25 cellular contexts compared by ENCODE assay signal in the genomic region with DNA sequence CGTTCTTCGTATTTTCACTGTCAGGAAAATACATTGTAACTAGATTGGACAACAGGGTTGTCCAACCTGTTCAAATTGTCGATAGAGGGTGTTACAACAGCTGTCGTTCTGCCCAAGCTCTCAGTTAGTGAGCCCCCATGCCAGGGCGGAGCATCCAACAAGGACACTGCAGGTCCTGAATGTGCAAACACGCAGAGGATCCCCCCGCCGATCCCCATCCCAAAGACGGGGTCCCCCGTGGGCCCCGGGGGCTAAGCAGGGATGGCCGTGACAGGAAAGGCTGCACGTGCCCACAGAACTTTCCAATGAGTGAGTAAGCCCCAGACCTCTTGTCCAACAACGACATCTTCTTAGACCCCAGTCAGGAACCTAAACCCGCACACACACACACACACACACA.
"Had no signal": no experiment of that assay in that cellular context is flagged by ENCODE, and none has a peak within 500 bp of the region (broad histone marks: within the 10 kb centered on the region; RNA-seq: fewer than 3 reads in every experiment).

No MANE protein-coding gene starts in this region.

- H3K27me3 Mint-ChIP-seq: stimulated activated naive CD8-positive, alpha-beta T cell treated with anti-CD3 and anti-CD28 coated beads, Interleukin-15, Interleukin-2, amounts not matched to agents 100 ng/mL and 50 ng/mL, for 24 hours had no signal

- H3K4me1 ChIP-seq: parathyroid adenoma, right lobe of liver had no signal

- H3K27ac Mint-ChIP-seq: memory B cell; natural killer cell treated with Interleukin-12 subunit alpha and Interleukin-12 subunit beta and Interleukin-15 and Interleukin-18, amount 100 ng/mL, for 72 hours; neural progenitor cell; stimulated activated memory B cell treated with anti-CD40 and anti-IgM and Interleukin-4, amounts not matched to agents 10 μg/mL and 1 μg/mL and 100 μg/mL, for 72 hours; stimulated activated naive CD8-positive, alpha-beta T cell treated with anti-CD3 and anti-CD28 coated beads, Interleukin-15, Interleukin-2, amounts not matched to agents 100 ng/mL and 50 ng/mL, for 24 hours had no signal

- H3K4me3 Mint-ChIP-seq: memory B cell; natural killer cell treated with Interleukin-12 subunit alpha and Interleukin-12 subunit beta and Interleukin-15 and Interleukin-18, amount 100 ng/mL, for 72 hours; neural progenitor cell; stimulated activated memory B cell treated with anti-CD40 and anti-IgM and Interleukin-4, amounts not matched to agents 10 μg/mL and 1 μg/mL and 100 μg/mL, for 72 hours; stimulated activated naive CD8-positive, alpha-beta T cell treated with anti-CD3 and anti-CD28 coated beads, Interleukin-15, Interleukin-2, amounts not matched to agents 100 ng/mL and 50 ng/mL, for 24 hours had no signal

- H3K4me3 ChIP-seq: dorsolateral prefrontal cortex, heart right ventricle, left ventricle myocardium inferior, lower lobe of right lung, neural progenitor cell, psoas muscle, right lobe of liver, spleen, tibial artery, upper lobe of left lung had no signal

- H3K27ac ChIP-seq: dorsolateral prefrontal cortex, left ventricle myocardium inferior, lower lobe of right lung, neural progenitor cell, parathyroid adenoma, psoas muscle, right lobe of liver, spleen, tibial artery had no signal

- H3K36me3 Mint-ChIP-seq: memory B cell; natural killer cell treated with Interleukin-12 subunit alpha and Interleukin-12 subunit beta and Interleukin-15 and Interleukin-18, amount 100 ng/mL, for 72 hours; neural progenitor cell; stimulated activated memory B cell treated with anti-CD40 and anti-IgM and Interleukin-4, amounts not matched to agents 10 μg/mL and 1 μg/mL and 100 μg/mL, for 72 hours had no signal

- DNase-seq: cortex of kidney; dorsolateral prefrontal cortex; effector CD8-positive, alpha-beta T cell; heart right ventricle; islet precursor cell; left ventricle myocardium inferior; lower lobe of right lung; midbrain; occipital lobe; psoas muscle; retina; spleen; stimulated activated CD4-positive, alpha-beta T cell treated with anti-CD3 and anti-CD28 coated beads, Interleukin-15, amount 100 ng/mL, for 24 hours; stimulated activated CD4-positive, alpha-beta T cell treated with anti-CD3 and anti-CD28 coated beads, Interleukin-1b, Interleukin-23, amount 100 ng/mL, for 48 hours; stimulated activated CD4-positive, alpha-beta T cell treated with anti-CD3 and anti-CD28 coated beads, Interleukin-4, amount 100 ng/mL, for 24 hours; tibial artery; upper lobe of left lung had no signal

- H2AFZ ChIP-seq: neural progenitor cell, parathyroid adenoma had no signal

- H3K9me3 Mint-ChIP-seq: memory B cell; natural killer cell treated with Interleukin-12 subunit alpha and Interleukin-12 subunit beta and Interleukin-15 and Interleukin-18, amount 100 ng/mL, for 72 hours; neural progenitor cell; stimulated activated memory B cell treated with anti-CD40 and anti-IgM and Interleukin-4, amounts not matched to agents 10 μg/mL and 1 μg/mL and 100 μg/mL, for 72 hours; stimulated activated naive CD8-positive, alpha-beta T cell treated with anti-CD3 and anti-CD28 coated beads, Interleukin-15, Interleukin-2, amounts not matched to agents 100 ng/mL and 50 ng/mL, for 24 hours had no signal

- H3K27me3 ChIP-seq: neural progenitor cell, right lobe of liver, upper lobe of left lung had no signal

- ATAC-seq: esophagus mucosa; heart right ventricle; lower lobe of right lung; natural killer cell treated with Interleukin-12 subunit alpha and Interleukin-12 subunit beta and Interleukin-15 and Interleukin-18, amount 100 ng/mL, for 72 hours; psoas muscle; right lobe of liver; stimulated activated memory B cell treated with anti-CD40 and anti-IgM and Interleukin-4, amounts not matched to agents 10 μg/mL and 1 μg/mL and 100 μg/mL, for 72 hours had no signal

- H3K4me2 ChIP-seq: neural progenitor cell had no signal

- H3K9ac ChIP-seq: neural progenitor cell, parathyroid adenoma had no signal

- H3K36me3 ChIP-seq: heart right ventricle, left ventricle myocardium inferior, lower lobe of right lung, neural progenitor cell, right lobe of liver, spleen, tibial artery, upper lobe of left lung had no signal

- H3K9me3 ChIP-seq: heart right ventricle, left ventricle myocardium inferior, lower lobe of right lung, psoas muscle, right lobe of liver, spleen, tibial artery, upper lobe of left lung had no signal
